Comparison of ENCODE assay signal across 9 cellular contexts in the genomic region with DNA sequence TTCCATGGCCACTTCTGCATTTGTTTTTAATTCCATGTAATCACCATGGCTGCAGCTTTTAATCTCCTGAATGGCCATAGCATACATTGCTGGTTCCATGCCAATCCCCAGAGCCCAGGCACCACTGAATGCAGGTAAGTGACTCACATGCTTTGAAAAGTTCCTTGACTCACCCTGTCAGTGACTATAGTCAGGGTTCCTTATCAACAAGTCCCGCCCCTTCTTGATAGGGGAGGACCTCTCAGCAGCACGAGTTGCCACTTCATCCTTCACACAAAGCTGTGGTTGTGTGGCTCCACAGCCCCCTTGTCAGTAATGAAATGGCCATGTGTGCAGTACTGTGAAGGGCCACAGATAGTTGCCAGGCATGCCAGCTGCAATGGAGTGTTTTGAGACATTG.
DNase-seq lines count a peak whose midpoint lies in the region; ATAC-seq and TF ChIP-seq lines count a peak whose summit lies in the region.
"Had no signal": no experiment of that assay in that cellular context is flagged by ENCODE, and none has a peak within 500 bp of the region (broad histone marks: within the 10 kb centered on the region; RNA-seq: fewer than 3 reads in every experiment).

No MANE protein-coding gene starts in this region.

- H3F3A ChIP-seq in PC-9 (ENCODE audit: insufficient read depth, low read depth): no peaks in the 10 kb centered on the region

- TF ChIP-seq CTCF in HEK293 (tag by site-specific recombination; IDR thresholded peaks at IDR 0.05): no peak
- TF ChIP-seq CTCF in PC-9 (conservative IDR thresholded peaks at IDR 0.05): no peak
- no peak for TF ChIP-seq CTCF in foreskin keratinocyte (conservative IDR thresholded peaks at IDR 0.05)
- no peak for TF ChIP-seq CTCF in progenitor cell of endocrine pancreas (IDR thresholded peaks at IDR 0.05; ENCODE audit: unreplicated experiment)

- no peak overlapping the region for H2AFZ ChIP-seq in PC-9

- H3K4me3 ChIP-seq in HEK293 (ENCODE audit: low read depth, low read length) (no peak overlapping the region), PC-9 (no peak overlapping the region)

- no peaks in the 10 kb centered on the region for H3K27me3 Mint-ChIP-seq in progenitor cell of endocrine pancreas
- H3K27me3 Mint-ChIP-seq in naive thymus-derived CD8-positive, alpha-beta T cell: no peaks in the 10 kb centered on the region

- H3K4me1 ChIP-seq in HEK293 (ENCODE audit: control insufficient read depth, insufficient read depth, low read length): no peaks in the 10 kb centered on the region
- H3K4me1 ChIP-seq in PC-9 (replicated peaks; ENCODE audit: insufficient read depth): no peaks in the 10 kb centered on the region; the same call in 1 of the 2 replicates
- H3K4me1 ChIP-seq in foreskin keratinocyte: no peaks in the 10 kb centered on the region

- H3K4me2 ChIP-seq in PC-9: no peak overlapping the region

- no peaks in the 10 kb centered on the region for H4K20me1 ChIP-seq in PC-9 (ENCODE audit: insufficient read depth)

- H3K4me1 Mint-ChIP-seq in progenitor cell of endocrine pancreas (ENCODE audit: low read depth): peaks cover 16% of the 10 kb centered on the region
- H3K4me1 Mint-ChIP-seq in naive thymus-derived CD8-positive, alpha-beta T cell: no peaks in the 10 kb centered on the region

- H3K27ac ChIP-seq in HEK293 (ENCODE audit: extremely low read depth, low read depth, low read length) (no peak overlapping the region), PC-9 (no peak overlapping the region), foreskin keratinocyte (no peak overlapping the region)

- H3K9me3 ChIP-seq in HEK293 (ENCODE audit: control insufficient read depth, insufficient read depth, low read depth, low read length) (no peaks in the 10 kb centered on the region), PC-9 (ENCODE audit: insufficient read depth, low read depth) (no peaks in the 10 kb centered on the region)

- H3K27me3 ChIP-seq in PC-9 (ENCODE audit: insufficient read depth, low read depth): no peaks in the 10 kb centered on the region
- H3K27me3 ChIP-seq in foreskin keratinocyte: no peaks in the 10 kb centered on the region

- H3K9me3 Mint-ChIP-seq in progenitor cell of endocrine pancreas (ENCODE audit: low read depth): peaks cover 3% of the 10 kb centered on the region
- peaks cover 0 to 4% (median 0%) of the 10 kb centered on the region in 9 donors for H3K9me3 Mint-ChIP-seq in naive thymus-derived CD8-positive, alpha-beta T cell

- BruUV-seq in PC-9 (replicated peaks; lab: Mats Ljungman, UMichigan): no TSS peak

- CTCF ChIA-PET in HEK293 (lab: Yijun Ruan, JAX) (no interaction called here), PC-9 (lab: Charles Lee) (no interaction called here)

- POLR2A ChIA-PET in HEK293 (lab: Yijun Ruan, JAX) (no interaction called here), PC-9 (lab: Charles Lee; ENCODE audit: unreplicated experiment) (interaction anchor here (0.5 to 0.7 kb wide), 2 partner anchors 18 to 352 kb away, joined by 4 to 5 read pairs; no protein-coding TSS in a partner anchor)
- POLR2A ChIA-PET in naive thymus-derived CD8-positive, alpha-beta T cell (lab: Charles Lee): no interaction called here

- no peaks in the 10 kb centered on the region for H3K9me2 ChIP-seq in PC-9 (ENCODE audit: insufficient read depth)

- no peak overlapping the region for H3K4me3 Mint-ChIP-seq in progenitor cell of endocrine pancreas (ENCODE audit: low read depth)
- no peak overlapping the region for H3K4me3 Mint-ChIP-seq in naive thymus-derived CD8-positive, alpha-beta T cell

- H3K36me3 ChIP-seq in HEK293 (ENCODE audit: control insufficient read depth in 2 of 2, insufficient read depth in 1 of 2, low read length in 2 of 2): no peaks in the 10 kb centered on the region
- no peaks in the 10 kb centered on the region for H3K36me3 ChIP-seq in PC-9 (ENCODE audit: low read depth)

- DNase-seq in PC-9 (peak; percentile 72 to 83), foreskin keratinocyte (peak; percentile 77 to 89), progenitor cell of endocrine pancreas (ENCODE audit: low spot score, unreplicated experiment) (no peak), NCI-H1436 treated with DMSO at 0.1 percent for 48 hours (lab: John Stamatoyannopoulos, UW) (no peak)
- no peak for DNase-seq in naive thymus-derived CD8-positive, alpha-beta T cell
- DNase-seq: dermis blood vessel endothelial cell had no signal

- ATAC-seq in foreskin keratinocyte (peak; percentile 100), GM21528 (IDR thresholded peaks at IDR 0.05; ENCODE audit: low FRiP score, unreplicated experiment) (no peak), HG03159 (IDR thresholded peaks at IDR 0.05; ENCODE audit: unreplicated experiment) (no peak)
- no peak for ATAC-seq in naive thymus-derived CD8-positive, alpha-beta T cell

- intact Hi-C loops in PC-9 (cut with micrococcal nuclease; ENCODE audit: unreplicated experiment): loop anchor here (1.0 to 5.0 kb wide), 3 partner anchors 39 to 351 kb away; no protein-coding TSS in a partner anchor

- peak overlapping the region; percentile 60 for H3K27ac Mint-ChIP-seq in progenitor cell of endocrine pancreas
- no peak overlapping the region for H3K27ac Mint-ChIP-seq in naive thymus-derived CD8-positive, alpha-beta T cell

- no peaks in the 10 kb centered on the region for H3K36me3 Mint-ChIP-seq in progenitor cell of endocrine pancreas (ENCODE audit: insufficient read depth)
- no peaks in the 10 kb centered on the region for H3K36me3 Mint-ChIP-seq in naive thymus-derived CD8-positive, alpha-beta T cell

- no peaks in the 10 kb centered on the region for H3K79me2 ChIP-seq in PC-9 (ENCODE audit: low read depth)

TF ChIP-seq in HEK293, 187 proteins besides CTCF, POLR2A, EP300 and RAD21:
- 0 out of 2 replicates have a peak, but pooled peaks have one; percentile 46 for TF ChIP-seq ZBTB48 (tag by site-specific recombination; IDR thresholded peaks at IDR 0.05)
- no peak for TF ChIP-seq ZNF202 (tag by site-specific recombination; IDR thresholded peaks at IDR 0.05; ENCODE audit: borderline replicate concordance)
- peak; percentile 46; the same call in 1 of the 2 replicates for TF ChIP-seq GLIS2 (tag by site-specific recombination; IDR thresholded peaks at IDR 0.05)
- TF ChIP-seq SP3 (tag by site-specific recombination; IDR thresholded peaks at IDR 0.05): peak; percentile 39; the same call in 1 of the 2 replicates

Comparison
In these comparisons a context has a peak if more than half of its experiments do, and no peak if none do; other contexts are left out.
1. DNase-seq: peak in PC-9 (2 of 2) and foreskin keratinocyte (2 of 2); none in progenitor cell of endocrine pancreas (single experiment), naive thymus-derived CD8-positive, alpha-beta T cell (0 of 10) and NCI-H1436 treated with DMSO at 0.1 percent for 48 hours (single experiment).